Comparison of ENCODE assay signal across 13 cellular contexts in the genomic region with DNA sequence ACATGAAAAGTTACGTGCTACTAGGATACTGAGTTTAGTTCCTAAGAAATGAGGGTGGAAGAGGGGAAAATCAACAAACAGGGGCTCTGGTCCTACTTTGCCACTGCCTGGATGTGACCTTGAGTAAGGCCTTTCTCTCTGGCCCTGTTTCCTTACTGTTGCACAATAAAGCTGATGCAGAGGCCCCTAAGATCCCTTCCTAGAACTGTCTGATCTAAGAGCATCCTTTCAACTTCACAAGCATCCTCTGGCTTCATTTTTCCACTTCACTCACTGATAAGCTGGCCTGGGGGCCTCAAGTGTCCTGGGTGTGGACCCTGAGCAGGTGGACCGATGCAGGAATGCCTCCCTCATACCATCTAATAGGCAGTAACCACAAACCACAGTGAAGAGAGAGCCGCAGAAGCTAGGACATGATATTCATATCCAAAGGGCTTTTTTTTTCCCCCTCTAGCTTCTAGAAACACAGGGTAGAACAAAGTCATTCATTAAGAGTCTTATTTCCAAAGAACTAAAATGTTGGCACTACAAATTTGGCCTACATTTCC. TPM values are rescaled to one million over a fixed set of nuclear protein-coding genes. Genes with fewer than 3 reads are reported as not detected.
DNase-seq lines count a peak whose midpoint lies in the region; ATAC-seq, FAIRE-seq and TF ChIP-seq lines count a peak whose summit lies in the region.
"Had no signal": no experiment of that assay in that cellular context is flagged by ENCODE, and none has a peak within 500 bp of the region (broad histone marks: within the 10 kb centered on the region; RNA-seq: fewer than 3 reads in every experiment).

No MANE protein-coding gene starts in this region.

- CTCF ChIA-PET in CD4-positive, alpha-beta memory T cell (lab: Charles Lee; ENCODE audit: partially characterized antibody) = no interaction called here
- CTCF ChIA-PET in T-cell (lab: Charles Lee) = no interaction called here

- H3K4me2 ChIP-seq in fibroblast of lung (ENCODE audit: extremely low read depth, insufficient read depth, low read length) (no peak overlapping the region), MM.1S (ENCODE audit: low read depth, low read length) (no peak overlapping the region)

- no peak for DNase-seq in CD4-positive, alpha-beta memory T cell
- DNase-seq in T-cell (no peak), fibroblast of lung (ENCODE audit: low read depth in 2 of 2) (peak in 1 of 2 donors; percentile 32), psoas muscle (no peak), NCI-H2227 (lab: John Stamatoyannopoulos, UW; ENCODE audit: unreplicated experiment) (no peak), kidney (no peak), MM.1S (no peak)
- DNase-seq: cortex of kidney, H9, hippocampal formation, NCI-H1930, T-helper 9 cell had no signal

- H2AFZ ChIP-seq in fibroblast of lung (ENCODE audit: low read length) = no peak overlapping the region
- H2AFZ ChIP-seq in MM.1S (ENCODE audit: low read length) = no peak overlapping the region

- POLR2A ChIA-PET in CD4-positive, alpha-beta memory T cell (lab: Charles Lee; ENCODE audit: partially characterized antibody) = no interaction called here
- POLR2A ChIA-PET in T-cell (lab: Charles Lee) = no interaction called here

- peak overlapping the region in 6 of 7 donors; percentile 4 to 61 (median 44) for H3K27ac Mint-ChIP-seq in CD4-positive, alpha-beta memory T cell
- peak overlapping the region; percentile 36 to 55 for H3K27ac Mint-ChIP-seq in T-cell
- H3K27ac Mint-ChIP-seq: H9 had no signal

- H3K4me3 ChIP-seq in CD4-positive, alpha-beta memory T cell (ENCODE audit: low read length in 2 of 2) = no peak overlapping the region
- no peak overlapping the region for H3K4me3 ChIP-seq in fibroblast of lung (replicated peaks in 1 of 4; ENCODE audit: control extremely low read depth in 1 of 4, insufficient read depth in 1 of 4, low read depth in 3 of 4, low read length in 4 of 4)
- H3K4me3 ChIP-seq in psoas muscle = no peak overlapping the region
- no peak overlapping the region for H3K4me3 ChIP-seq in kidney (ENCODE audit: low read length in 2 of 2)
- H3K4me3 ChIP-seq in MM.1S (ENCODE audit: low read length) = no peak overlapping the region

- H3K9ac ChIP-seq in fibroblast of lung (ENCODE audit: insufficient read depth, low read length) = no peak overlapping the region
- H3K9ac ChIP-seq in kidney (ENCODE audit: low read length in 2 of 2) = no peak overlapping the region
- no peak overlapping the region for H3K9ac ChIP-seq in MM.1S (ENCODE audit: low read length)

- H3K4me1 ChIP-seq in CD4-positive, alpha-beta memory T cell (ENCODE audit: insufficient read depth, low read length) = peaks cover 9% of the 10 kb centered on the region
- H3K4me1 ChIP-seq in fibroblast of lung (ENCODE audit: control insufficient read depth, extremely low read depth, insufficient read depth, low read length) (peaks cover 18% of the 10 kb centered on the region), psoas muscle (peaks cover 48% of the 10 kb centered on the region), kidney (ENCODE audit: control insufficient read depth in 1 of 2, insufficient read depth in 1 of 2, low read depth in 1 of 2, low read length in 2 of 2) (peaks cover 5 to 8% of the 10 kb centered on the region in 2 donors), MM.1S (ENCODE audit: low read length) (no peaks in the 10 kb centered on the region)

- H3K27me3 Mint-ChIP-seq in CD4-positive, alpha-beta memory T cell = no peaks in the 10 kb centered on the region
- H3K27me3 Mint-ChIP-seq in T-cell = no peaks in the 10 kb centered on the region

- no peaks in the 10 kb centered on the region for H3K9me2 ChIP-seq in MM.1S (replicated peaks; ENCODE audit: insufficient read depth, low read length)

- H4K20me1 ChIP-seq in fibroblast of lung (ENCODE audit: control insufficient read depth, extremely low read depth, insufficient read depth, low read length) (no peaks in the 10 kb centered on the region), MM.1S (ENCODE audit: insufficient read depth, low read length) (peaks cover 7% of the 10 kb centered on the region; the same call in 1 of the 2 replicates)

- WGBS in psoas muscle, 3 donors = 68 to 78% (median 77%) methylated on average over 3 of the region's 3 CpGs

- H3K36me3 ChIP-seq in CD4-positive, alpha-beta memory T cell (ENCODE audit: insufficient read depth, low read length) = peaks cover 37% of the 10 kb centered on the region
- H3K36me3 ChIP-seq in fibroblast of lung (ENCODE audit: control insufficient read depth, insufficient read depth, low read length) (peaks cover 4% of the 10 kb centered on the region), psoas muscle (ENCODE audit: insufficient read depth in 1 of 2, low read depth in 1 of 2) (peaks cover 3 to 66% of the 10 kb centered on the region in 2 donors), kidney (ENCODE audit: control insufficient read depth in 1 of 2, insufficient read depth in 2 of 2, low read length in 2 of 2) (peaks cover 0 to 29% of the 10 kb centered on the region in 2 donors), MM.1S (replicated peaks; ENCODE audit: insufficient read depth, low read length) (no peaks in the 10 kb centered on the region)

- H3K27me3 ChIP-seq in CD4-positive, alpha-beta memory T cell (ENCODE audit: insufficient read depth, low read length) = no peaks in the 10 kb centered on the region
- H3K27me3 ChIP-seq in fibroblast of lung (ENCODE audit: control insufficient read depth, insufficient read depth, low read length) (no peaks in the 10 kb centered on the region), psoas muscle (ENCODE audit: insufficient read depth in 3 of 3, low read length in 2 of 3) (no peaks in the 10 kb centered on the region), MM.1S (replicated peaks; ENCODE audit: insufficient read depth, low read length) (no peaks in the 10 kb centered on the region)

- ATAC-seq in T-cell (replicated peaks in 1 of 4) = no peak
- peak in 3 of 4 donors; percentile 51 to 60 (median 58) for ATAC-seq in psoas muscle
- no peak for ATAC-seq in HG02588 (IDR thresholded peaks at IDR 0.05; ENCODE audit: unreplicated experiment)

- H3K79me2 ChIP-seq in fibroblast of lung (ENCODE audit: control insufficient read depth, insufficient read depth, low read length) (peaks cover 27% of the 10 kb centered on the region), MM.1S (ENCODE audit: low read length) (peaks cover 34% of the 10 kb centered on the region)

- H3F3A ChIP-seq in MM.1S (ENCODE audit: insufficient read depth, low read length) = no peaks in the 10 kb centered on the region

- no peak for FAIRE-seq in kidney (lab: Jason Lieb, UNC)

- H3K4me3 Mint-ChIP-seq in CD4-positive, alpha-beta memory T cell = no peak overlapping the region
- no peak overlapping the region for H3K4me3 Mint-ChIP-seq in T-cell
- H3K4me3 Mint-ChIP-seq: H9 had no signal

- H3K27ac ChIP-seq in CD4-positive, alpha-beta memory T cell (ENCODE audit: low read depth, low read length) = no peak overlapping the region
- H3K27ac ChIP-seq in fibroblast of lung (ENCODE audit: insufficient read depth, low read length) = peak overlapping the region; percentile 15
- H3K27ac ChIP-seq in psoas muscle = peak overlapping the region; percentile 46
- H3K27ac ChIP-seq in kidney (ENCODE audit: low read depth in 2 of 2, low read length in 2 of 2) = no peak overlapping the region
- no peak overlapping the region for H3K27ac ChIP-seq in MM.1S (ENCODE audit: low read length)

- no peak for TF ChIP-seq CTCF in fibroblast of lung (conservative IDR thresholded peaks at IDR 0.05 in 1 of 2, IDR thresholded peaks at IDR 0.05 in 1 of 2; ENCODE audit: low read depth in 1 of 2, low read length in 2 of 2)
- no peak for TF ChIP-seq CTCF in psoas muscle (IDR thresholded peaks at IDR 0.05)
- TF ChIP-seq CTCF in kidney (IDR thresholded peaks at IDR 0.05; ENCODE audit: borderline replicate concordance, extremely low read depth, insufficient read depth) = no peak
- TF ChIP-seq CTCF in MM.1S (IDR thresholded peaks at IDR 0.05; ENCODE audit: low read length) = no peak

- H3K36me3 Mint-ChIP-seq in CD4-positive, alpha-beta memory T cell = peaks cover 48 to 75% of the 10 kb centered on the region in 2 donors
- H3K36me3 Mint-ChIP-seq in T-cell = peaks cover 42% of the 10 kb centered on the region

- H3K9me3 ChIP-seq in CD4-positive, alpha-beta memory T cell (ENCODE audit: control insufficient read depth in 1 of 2, low read length in 2 of 2) = no peaks in the 10 kb centered on the region
- no peaks in the 10 kb centered on the region for H3K9me3 ChIP-seq in fibroblast of lung (ENCODE audit: control insufficient read depth, insufficient read depth, low read depth, low read length)
- no peaks in the 10 kb centered on the region for H3K9me3 ChIP-seq in psoas muscle
- no peaks in the 10 kb centered on the region for H3K9me3 ChIP-seq in kidney (ENCODE audit: control insufficient read depth in 1 of 2, low read length in 2 of 2)
- H3K9me3 ChIP-seq in MM.1S (replicated peaks; ENCODE audit: insufficient read depth, low read length) = no peaks in the 10 kb centered on the region

- intact Hi-C loops in CD4-positive, alpha-beta memory T cell (cut with micrococcal nuclease) = no loop called here
- intact Hi-C loops in psoas muscle (cut with DNase I) (loop anchor here (5.0 kb wide), 1 partner anchor 34 kb away; no protein-coding TSS in a partner anchor), kidney (cut with DNase I) (no loop called here)

- peaks cover 14 to 51% (median 31%) of the 10 kb centered on the region in 4 donors for H3K4me1 Mint-ChIP-seq in CD4-positive, alpha-beta memory T cell
- H3K4me1 Mint-ChIP-seq in T-cell = peaks cover 26 to 42% (median 42%) of the 10 kb centered on the region in 3 donors

- H3K9me3 Mint-ChIP-seq in CD4-positive, alpha-beta memory T cell = peaks cover 0 to 2% (median 0%) of the 10 kb centered on the region in 8 donors
- H3K9me3 Mint-ChIP-seq in T-cell = no peaks in the 10 kb centered on the region

RNA-seq across cellular contexts. Expression of a gene that starts 21.5 kb away (rescaled TPM):
- 10 to 100 TPM; 77.8 to 86.4 TPM for total RNA-seq in CD4-positive, alpha-beta memory T cell
- polyA plus RNA-seq in CD4-positive, alpha-beta memory T cell = 10 to 100 TPM; 47.0 to 62.2 TPM
- total RNA-seq in T-cell (10 to 100 TPM; 76.7 to 90.4 (median 79.9) TPM), fibroblast of lung (71.4 and 120 TPM in 2 replicates), psoas muscle (100 to 1,000 TPM in 2 of 4 donors, 10 to 100 TPM in 2; 78.4 to 166 (median 98.2) TPM), kidney (220 TPM)
- polyA plus RNA-seq in fibroblast of lung (440 and 556 TPM in 2 replicates), psoas muscle (100 to 1,000 TPM in 2 of 3 donors, 10 to 100 TPM in 1; 86.8 to 503 (median 141) TPM), kidney (ENCODE audit: insufficient read depth, low read depth, low replicate concordance) (260 TPM)
- 406 and 499 TPM in 2 replicates for polyA plus RNA-seq in fibroblast of lung (2012)
- polyA minus RNA-seq in fibroblast of lung (ENCODE audit: low replicate concordance) = 1,060 and 1,140 TPM in 2 replicates

RNA-seq across cellular contexts. Expression of a gene that starts 42.4 kb away (rescaled TPM):
- total RNA-seq in CD4-positive, alpha-beta memory T cell = under 1 TPM; 0.61 to 0.94 TPM
- 1 to 10 TPM; 1.5 to 2.2 TPM for polyA plus RNA-seq in CD4-positive, alpha-beta memory T cell
- total RNA-seq in T-cell (1 to 10 TPM; 1.1 to 2.4 (median 2.2) TPM), fibroblast of lung (1.8 and 2.1 TPM in 2 replicates), psoas muscle (1 to 10 TPM; 1.6 to 3.2 (median 1.9) TPM), kidney (18.3 TPM)
- polyA plus RNA-seq in fibroblast of lung (0.78 and 1.2 TPM in 2 replicates), psoas muscle (10 to 100 TPM in 1 of 3 donors, 1 to 10 TPM in 2; 1.9 to 10.5 (median 2.2) TPM), kidney (ENCODE audit: insufficient read depth, low read depth, low replicate concordance) (10.3 TPM)
- polyA plus RNA-seq in fibroblast of lung (2012) = 0.87 and 1.6 TPM in 2 replicates
- 0.63 TPM in 1 of 2 replicates, not detected in the other for polyA minus RNA-seq in fibroblast of lung (ENCODE audit: low replicate concordance)

Comparison
In these comparisons a context has a peak if more than half of its experiments do, and no peak if none do; other contexts are left out.
1. H3K27ac ChIP-seq: peak in fibroblast of lung (single experiment) and psoas muscle (single experiment); none in CD4-positive, alpha-beta memory T cell (single experiment), kidney (0 of 2) and MM.1S (single experiment).
2. ATAC-seq: peak in psoas muscle (3 of 4); none in T-cell (0 of 4) and HG02588 (single experiment).
3. intact Hi-C loops: an anchor here in psoas muscle (5.0 kb wide); none called in CD4-positive, alpha-beta memory T cell and kidney.